ENCODE assay signal across 2 cellular contexts in genomic region chr20:62860391-62860923, GRCh38.
A peak's percentile ranks its signal among the peaks of the same experiment; 100 is the strongest.
TF ChIP-seq lines count a peak whose summit lies in the region.

No MANE protein-coding gene starts in this region.

TF ChIP-seq in HepG2, 621 proteins besides CTCF, POLR2A, EP300 and RAD21 (continues in another document):
- no peak for TF ChIP-seq KLF13 (CRISPR knock-in tag; IDR thresholded peaks at IDR 0.05)
- TF ChIP-seq CENPT (CRISPR knock-in tag; IDR thresholded peaks at IDR 0.05; ENCODE audit: low read depth), result no peak
- peak; percentile 74 for TF ChIP-seq XRCC5 (optimal IDR thresholded peaks at IDR 0.05; ENCODE audit: low read length)
- TF ChIP-seq DZIP1 (CRISPR knock-in tag; IDR thresholded peaks at IDR 0.05), result no peak
- no peak for TF ChIP-seq ZNF382 (CRISPR knock-in tag; IDR thresholded peaks at IDR 0.05; ENCODE audit: borderline replicate concordance)
- TF ChIP-seq ZNF331 (CRISPR knock-in tag; IDR thresholded peaks at IDR 0.05), result no peak
- no peak for TF ChIP-seq NCOR1 (IDR thresholded peaks at IDR 0.05; ENCODE audit: borderline replicate concordance, low read length)
- TF ChIP-seq PAX8 (CRISPR knock-in tag; IDR thresholded peaks at IDR 0.05; ENCODE audit: borderline replicate concordance), result 0 out of 2 replicates have a peak, but pooled peaks have one; percentile 3
- no peak for TF ChIP-seq ZBTB46 (CRISPR knock-in tag; IDR thresholded peaks at IDR 0.05; ENCODE audit: borderline replicate concordance)
- no peak for TF ChIP-seq STAT5B (CRISPR knock-in tag; IDR thresholded peaks at IDR 0.05)
- no peak for TF ChIP-seq ERF (CRISPR knock-in tag; IDR thresholded peaks at IDR 0.05)
- 0 out of 2 replicates have a peak, but pooled peaks have one; percentile 32 for TF ChIP-seq ETV5 (CRISPR knock-in tag; IDR thresholded peaks at IDR 0.05; ENCODE audit: borderline replicate concordance)
- no peak for TF ChIP-seq ARID5B (CRISPR knock-in tag; IDR thresholded peaks at IDR 0.05)
- no peak for TF ChIP-seq ZNF501 (CRISPR knock-in tag; IDR thresholded peaks at IDR 0.05)
- TF ChIP-seq ZNF674 (CRISPR knock-in tag; IDR thresholded peaks at IDR 0.05; ENCODE audit: low read depth), result no peak
- no peak for TF ChIP-seq POGK (CRISPR knock-in tag; conservative IDR thresholded peaks at IDR 0.05)
- no peak for TF ChIP-seq GLMP (CRISPR knock-in tag; IDR thresholded peaks at IDR 0.05; ENCODE audit: borderline replicate concordance)

TF ChIP-seq in H1, 55 proteins besides CTCF, POLR2A, EP300 and RAD21:
- TF ChIP-seq E2F6 (IDR thresholded peaks at IDR 0.05), result no peak
- TF ChIP-seq KDM5A (IDR thresholded peaks at IDR 0.05; ENCODE audit: low read length), result no peak
- TF ChIP-seq TAF1 (IDR thresholded peaks at IDR 0.05; ENCODE audit: low read depth, low read length), result no peak
- TF ChIP-seq HDAC2 (IDR thresholded peaks at IDR 0.05; ENCODE audit: borderline replicate concordance in 1 of 2, low read depth in 2 of 2, low read length in 2 of 2), result no peak
- TF ChIP-seq CHD7 (IDR thresholded peaks at IDR 0.05; ENCODE audit: insufficient replicate concordance, low read length), result no peak
- no peak for TF ChIP-seq POU5F1 (IDR thresholded peaks at IDR 0.05; ENCODE audit: low read depth, low read length)
- no peak for TF ChIP-seq MAFK (IDR thresholded peaks at IDR 0.05; ENCODE audit: low read depth, low read length)
